1 cellular context compared by ENCODE assay signal in the genomic region with DNA sequence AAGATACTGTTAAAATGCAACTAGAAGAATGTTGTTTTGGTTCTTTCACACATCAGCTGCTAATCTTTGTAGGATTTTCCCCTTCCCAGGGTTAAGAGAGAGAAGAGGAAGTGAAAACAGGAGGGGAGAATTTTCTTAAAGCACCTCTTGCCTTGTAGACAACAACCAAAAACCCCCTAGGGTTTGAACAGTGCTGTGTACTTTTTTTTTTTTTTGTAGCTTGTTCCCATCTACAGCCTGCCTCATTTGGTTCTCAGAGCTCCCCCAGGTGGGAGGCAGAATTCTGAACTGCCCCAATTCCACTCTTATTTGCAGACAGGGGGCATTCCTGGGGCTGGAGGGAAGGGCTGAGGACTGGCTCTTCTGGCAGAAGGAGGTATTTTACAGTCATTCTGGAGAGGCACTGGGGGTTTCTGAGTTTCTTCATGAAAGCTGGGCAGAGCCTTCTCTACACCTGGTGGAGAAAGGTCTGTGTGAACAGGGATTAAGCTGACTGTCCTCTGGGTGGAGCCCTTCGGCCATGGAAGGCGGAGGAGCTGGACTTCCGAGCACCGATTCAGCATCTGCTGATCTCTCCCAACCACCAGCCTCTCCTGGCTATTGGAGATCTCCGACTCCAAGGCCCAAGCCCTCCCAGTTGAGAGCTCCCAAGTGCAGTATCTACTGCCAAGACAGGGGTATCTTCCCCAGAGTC.
TF ChIP-seq lines count a peak whose summit lies in the region.

No MANE protein-coding gene starts in this region.

TF ChIP-seq in HepG2, 621 proteins besides CTCF, POLR2A, EP300 and RAD21 (continued from another document and continues in another):
- TF ChIP-seq, protein P1, sequence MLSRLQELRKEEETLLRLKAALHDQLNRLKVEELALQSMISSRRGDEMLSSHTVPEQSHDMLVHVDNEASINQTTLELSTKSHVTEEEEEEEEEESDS (CRISPR knock-in tag; IDR thresholded peaks at IDR 0.05; ENCODE audit: borderline replicate concordance): no peak
- TF ChIP-seq, protein P2, sequence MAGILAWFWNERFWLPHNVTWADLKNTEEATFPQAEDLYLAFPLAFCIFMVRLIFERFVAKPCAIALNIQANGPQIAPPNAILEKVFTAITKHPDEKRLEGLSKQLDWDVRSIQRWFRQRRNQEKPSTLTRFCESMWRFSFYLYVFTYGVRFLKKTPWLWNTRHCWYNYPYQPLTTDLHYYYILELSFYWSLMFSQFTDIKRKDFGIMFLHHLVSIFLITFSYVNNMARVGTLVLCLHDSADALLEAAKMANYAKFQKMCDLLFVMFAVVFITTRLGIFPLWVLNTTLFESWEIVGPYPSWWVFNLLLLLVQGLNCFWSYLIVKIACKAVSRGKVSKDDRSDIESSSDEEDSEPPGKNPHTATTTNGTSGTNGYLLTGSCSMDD (CRISPR knock-in tag; IDR thresholded peaks at IDR 0.05): no peak
- TF ChIP-seq PCBP1 (IDR thresholded peaks at IDR 0.05; ENCODE audit: borderline replicate concordance, low read depth, low read length) (no peak), TAF1 (CRISPR knock-in tag; IDR thresholded peaks at IDR 0.05) (no peak), HOXA9 (CRISPR knock-in tag; IDR thresholded peaks at IDR 0.05; ENCODE audit: borderline replicate concordance) (no peak), MEF2D (CRISPR knock-in tag; IDR thresholded peaks at IDR 0.05) (no peak), HES4 (CRISPR knock-in tag; IDR thresholded peaks at IDR 0.05; ENCODE audit: borderline replicate concordance) (no peak), THAP11 (CRISPR knock-in tag; IDR thresholded peaks at IDR 0.05) (0 out of 2 replicates have a peak, but pooled peaks have one; percentile 39), ZKSCAN8 (CRISPR knock-in tag; IDR thresholded peaks at IDR 0.05; ENCODE audit: borderline replicate concordance) (no peak), ZNF510 (CRISPR knock-in tag; IDR thresholded peaks at IDR 0.05; ENCODE audit: low read depth) (no peak), TOPORS (CRISPR knock-in tag; IDR thresholded peaks at IDR 0.05) (no peak), SMAD3 (CRISPR knock-in tag; IDR thresholded peaks at IDR 0.05) (0 out of 2 replicates have a peak, but pooled peaks have one; percentile 22), ZNF614 (CRISPR knock-in tag; IDR thresholded peaks at IDR 0.05; ENCODE audit: borderline replicate concordance) (peak; percentile 41; the same call in 1 of the 2 replicates), ATF7-NPFF (CRISPR knock-in tag; IDR thresholded peaks at IDR 0.05; ENCODE audit: low read depth) (no peak), ZSCAN29 (CRISPR knock-in tag; conservative IDR thresholded peaks at IDR 0.05) (peak; percentile 90), ZNF263 (CRISPR knock-in tag; IDR thresholded peaks at IDR 0.05) (peak; percentile 63; the same call in 1 of the 2 replicates), ZNF75D (CRISPR knock-in tag; IDR thresholded peaks at IDR 0.05; ENCODE audit: borderline replicate concordance) (no peak), MTA1 (CRISPR knock-in tag; IDR thresholded peaks at IDR 0.05; ENCODE audit: borderline replicate concordance) (no peak), ERF (CRISPR knock-in tag; IDR thresholded peaks at IDR 0.05) (0 out of 2 replicates have a peak, but pooled peaks have one; percentile 32), CAMTA2 (CRISPR knock-in tag; IDR thresholded peaks at IDR 0.05; ENCODE audit: borderline replicate concordance) (0 out of 2 replicates have a peak, but pooled peaks have one; percentile 37), POLR2G (IDR thresholded peaks at IDR 0.05; ENCODE audit: low read depth, low read length) (no peak), ZNF121 (CRISPR knock-in tag; IDR thresholded peaks at IDR 0.05) (no peak), RELA (CRISPR knock-in tag; IDR thresholded peaks at IDR 0.05) (no peak), ZNF747 (CRISPR knock-in tag; IDR thresholded peaks at IDR 0.05; ENCODE audit: borderline replicate concordance) (no peak), ZNF331 (CRISPR knock-in tag; IDR thresholded peaks at IDR 0.05) (peak; percentile 51; the same call in 1 of the 2 replicates), GATA4 (IDR thresholded peaks at IDR 0.05; ENCODE audit: borderline replicate concordance, low read depth) (no peak), PLRG1 (conservative IDR thresholded peaks at IDR 0.05) (no peak)
- TF ChIP-seq, protein P3, sequence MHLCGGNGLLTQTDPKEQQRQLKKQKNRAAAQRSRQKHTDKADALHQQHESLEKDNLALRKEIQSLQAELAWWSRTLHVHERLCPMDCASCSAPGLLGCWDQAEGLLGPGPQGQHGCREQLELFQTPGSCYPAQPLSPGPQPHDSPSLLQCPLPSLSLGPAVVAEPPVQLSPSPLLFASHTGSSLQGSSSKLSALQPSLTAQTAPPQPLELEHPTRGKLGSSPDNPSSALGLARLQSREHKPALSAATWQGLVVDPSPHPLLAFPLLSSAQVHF (CRISPR knock-in tag; IDR thresholded peaks at IDR 0.05): no peak
- TF ChIP-seq, protein P4, sequence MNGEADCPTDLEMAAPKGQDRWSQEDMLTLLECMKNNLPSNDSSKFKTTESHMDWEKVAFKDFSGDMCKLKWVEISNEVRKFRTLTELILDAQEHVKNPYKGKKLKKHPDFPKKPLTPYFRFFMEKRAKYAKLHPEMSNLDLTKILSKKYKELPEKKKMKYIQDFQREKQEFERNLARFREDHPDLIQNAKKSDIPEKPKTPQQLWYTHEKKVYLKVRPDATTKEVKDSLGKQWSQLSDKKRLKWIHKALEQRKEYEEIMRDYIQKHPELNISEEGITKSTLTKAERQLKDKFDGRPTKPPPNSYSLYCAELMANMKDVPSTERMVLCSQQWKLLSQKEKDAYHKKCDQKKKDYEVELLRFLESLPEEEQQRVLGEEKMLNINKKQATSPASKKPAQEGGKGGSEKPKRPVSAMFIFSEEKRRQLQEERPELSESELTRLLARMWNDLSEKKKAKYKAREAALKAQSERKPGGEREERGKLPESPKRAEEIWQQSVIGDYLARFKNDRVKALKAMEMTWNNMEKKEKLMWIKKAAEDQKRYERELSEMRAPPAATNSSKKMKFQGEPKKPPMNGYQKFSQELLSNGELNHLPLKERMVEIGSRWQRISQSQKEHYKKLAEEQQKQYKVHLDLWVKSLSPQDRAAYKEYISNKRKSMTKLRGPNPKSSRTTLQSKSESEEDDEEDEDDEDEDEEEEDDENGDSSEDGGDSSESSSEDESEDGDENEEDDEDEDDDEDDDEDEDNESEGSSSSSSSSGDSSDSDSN (CRISPR knock-in tag; IDR thresholded peaks at IDR 0.05): no peak
- TF ChIP-seq, protein P5, sequence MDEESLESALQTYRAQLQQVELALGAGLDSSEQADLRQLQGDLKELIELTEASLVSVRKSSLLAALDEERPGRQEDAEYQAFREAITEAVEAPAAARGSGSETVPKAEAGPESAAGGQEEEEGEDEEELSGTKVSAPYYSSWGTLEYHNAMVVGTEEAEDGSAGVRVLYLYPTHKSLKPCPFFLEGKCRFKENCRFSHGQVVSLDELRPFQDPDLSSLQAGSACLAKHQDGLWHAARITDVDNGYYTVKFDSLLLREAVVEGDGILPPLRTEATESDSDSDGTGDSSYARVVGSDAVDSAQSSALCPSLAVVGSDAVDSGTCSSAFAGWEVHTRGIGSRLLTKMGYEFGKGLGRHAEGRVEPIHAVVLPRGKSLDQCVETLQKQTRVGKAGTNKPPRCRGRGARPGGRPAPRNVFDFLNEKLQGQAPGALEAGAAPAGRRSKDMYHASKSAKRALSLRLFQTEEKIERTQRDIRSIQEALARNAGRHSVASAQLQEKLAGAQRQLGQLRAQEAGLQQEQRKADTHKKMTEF (CRISPR knock-in tag; IDR thresholded peaks at IDR 0.05): no peak
- TF ChIP-seq, protein P6, sequence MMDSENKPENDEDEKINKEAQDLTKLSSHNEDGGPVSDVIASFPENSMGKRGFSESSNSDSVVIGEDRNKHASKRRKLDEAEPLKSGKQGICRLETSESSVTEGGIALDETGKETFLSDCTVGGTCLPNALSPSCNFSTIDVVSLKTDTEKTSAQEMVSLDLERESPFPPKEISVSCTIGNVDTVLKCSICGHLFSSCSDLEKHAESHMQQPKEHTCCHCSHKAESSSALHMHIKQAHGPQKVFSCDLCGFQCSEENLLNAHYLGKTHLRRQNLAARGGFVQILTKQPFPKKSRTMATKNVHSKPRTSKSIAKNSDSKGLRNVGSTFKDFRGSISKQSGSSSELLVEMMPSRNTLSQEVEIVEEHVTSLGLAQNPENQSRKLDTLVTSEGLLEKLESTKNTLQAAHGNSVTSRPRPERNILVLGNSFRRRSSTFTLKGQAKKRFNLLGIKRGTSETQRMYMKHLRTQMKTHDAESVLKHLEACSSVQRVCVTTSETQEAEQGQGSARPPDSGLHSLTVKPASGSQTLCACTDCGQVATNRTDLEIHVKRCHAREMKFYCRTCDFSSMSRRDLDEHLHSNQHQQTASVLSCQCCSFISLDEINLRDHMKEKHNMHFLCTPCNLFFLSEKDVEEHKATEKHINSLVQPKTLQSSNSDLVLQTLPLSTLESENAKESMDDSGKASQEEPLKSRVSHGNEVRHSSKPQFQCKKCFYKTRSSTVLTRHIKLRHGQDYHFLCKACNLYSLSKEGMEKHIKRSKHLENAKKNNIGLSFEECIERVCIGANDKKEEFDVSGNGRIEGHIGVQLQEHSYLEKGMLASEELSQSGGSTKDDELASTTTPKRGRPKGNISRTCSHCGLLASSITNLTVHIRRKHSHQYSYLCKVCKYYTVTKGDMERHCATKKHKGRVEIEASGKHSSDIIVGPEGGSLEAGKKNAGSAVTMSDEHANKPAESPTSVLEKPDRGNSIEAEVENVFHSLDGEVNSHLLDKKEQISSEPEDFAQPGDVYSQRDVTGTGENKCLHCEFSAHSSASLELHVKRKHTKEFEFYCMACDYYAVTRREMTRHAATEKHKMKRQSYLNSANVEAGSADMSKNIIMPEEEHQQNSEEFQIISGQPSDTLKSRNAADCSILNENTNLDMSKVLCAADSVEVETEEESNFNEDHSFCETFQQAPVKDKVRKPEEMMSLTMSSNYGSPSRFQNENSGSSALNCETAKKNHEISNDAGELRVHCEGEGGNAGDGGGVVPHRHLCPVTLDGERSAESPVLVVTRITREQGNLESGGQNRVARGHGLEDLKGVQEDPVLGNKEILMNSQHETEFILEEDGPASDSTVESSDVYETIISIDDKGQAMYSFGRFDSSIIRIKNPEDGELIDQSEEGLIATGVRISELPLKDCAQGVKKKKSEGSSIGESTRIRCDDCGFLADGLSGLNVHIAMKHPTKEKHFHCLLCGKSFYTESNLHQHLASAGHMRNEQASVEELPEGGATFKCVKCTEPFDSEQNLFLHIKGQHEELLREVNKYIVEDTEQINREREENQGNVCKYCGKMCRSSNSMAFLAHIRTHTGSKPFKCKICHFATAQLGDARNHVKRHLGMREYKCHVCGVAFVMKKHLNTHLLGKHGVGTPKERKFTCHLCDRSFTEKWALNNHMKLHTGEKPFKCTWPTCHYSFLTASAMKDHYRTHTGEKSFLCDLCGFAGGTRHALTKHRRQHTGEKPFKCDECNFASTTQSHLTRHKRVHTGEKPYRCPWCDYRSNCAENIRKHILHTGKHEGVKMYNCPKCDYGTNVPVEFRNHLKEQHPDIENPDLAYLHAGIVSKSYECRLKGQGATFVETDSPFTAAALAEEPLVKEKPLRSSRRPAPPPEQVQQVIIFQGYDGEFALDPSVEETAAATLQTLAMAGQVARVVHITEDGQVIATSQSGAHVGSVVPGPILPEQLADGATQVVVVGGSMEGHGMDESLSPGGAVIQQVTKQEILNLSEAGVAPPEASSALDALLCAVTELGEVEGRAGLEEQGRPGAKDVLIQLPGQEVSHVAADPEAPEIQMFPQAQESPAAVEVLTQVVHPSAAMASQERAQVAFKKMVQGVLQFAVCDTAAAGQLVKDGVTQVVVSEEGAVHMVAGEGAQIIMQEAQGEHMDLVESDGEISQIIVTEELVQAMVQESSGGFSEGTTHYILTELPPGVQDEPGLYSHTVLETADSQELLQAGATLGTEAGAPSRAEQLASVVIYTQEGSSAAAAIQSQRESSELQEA (CRISPR knock-in tag; IDR thresholded peaks at IDR 0.05; ENCODE audit: not compliant biosample characterization): no peak
- TF ChIP-seq, protein P7, sequence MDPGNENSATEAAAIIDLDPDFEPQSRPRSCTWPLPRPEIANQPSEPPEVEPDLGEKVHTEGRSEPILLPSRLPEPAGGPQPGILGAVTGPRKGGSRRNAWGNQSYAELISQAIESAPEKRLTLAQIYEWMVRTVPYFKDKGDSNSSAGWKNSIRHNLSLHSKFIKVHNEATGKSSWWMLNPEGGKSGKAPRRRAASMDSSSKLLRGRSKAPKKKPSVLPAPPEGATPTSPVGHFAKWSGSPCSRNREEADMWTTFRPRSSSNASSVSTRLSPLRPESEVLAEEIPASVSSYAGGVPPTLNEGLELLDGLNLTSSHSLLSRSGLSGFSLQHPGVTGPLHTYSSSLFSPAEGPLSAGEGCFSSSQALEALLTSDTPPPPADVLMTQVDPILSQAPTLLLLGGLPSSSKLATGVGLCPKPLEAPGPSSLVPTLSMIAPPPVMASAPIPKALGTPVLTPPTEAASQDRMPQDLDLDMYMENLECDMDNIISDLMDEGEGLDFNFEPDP (CRISPR knock-in tag; conservative IDR thresholded peaks at IDR 0.05): 0 out of 2 replicates have a peak, but pooled peaks have one; percentile 68
- TF ChIP-seq, protein P8, sequence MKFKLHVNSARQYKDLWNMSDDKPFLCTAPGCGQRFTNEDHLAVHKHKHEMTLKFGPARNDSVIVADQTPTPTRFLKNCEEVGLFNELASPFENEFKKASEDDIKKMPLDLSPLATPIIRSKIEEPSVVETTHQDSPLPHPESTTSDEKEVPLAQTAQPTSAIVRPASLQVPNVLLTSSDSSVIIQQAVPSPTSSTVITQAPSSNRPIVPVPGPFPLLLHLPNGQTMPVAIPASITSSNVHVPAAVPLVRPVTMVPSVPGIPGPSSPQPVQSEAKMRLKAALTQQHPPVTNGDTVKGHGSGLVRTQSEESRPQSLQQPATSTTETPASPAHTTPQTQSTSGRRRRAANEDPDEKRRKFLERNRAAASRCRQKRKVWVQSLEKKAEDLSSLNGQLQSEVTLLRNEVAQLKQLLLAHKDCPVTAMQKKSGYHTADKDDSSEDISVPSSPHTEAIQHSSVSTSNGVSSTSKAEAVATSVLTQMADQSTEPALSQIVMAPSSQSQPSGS (CRISPR knock-in tag; IDR thresholded peaks at IDR 0.05): peak; percentile 53; the same call in 1 of the 2 replicates
- TF ChIP-seq, protein P9, sequence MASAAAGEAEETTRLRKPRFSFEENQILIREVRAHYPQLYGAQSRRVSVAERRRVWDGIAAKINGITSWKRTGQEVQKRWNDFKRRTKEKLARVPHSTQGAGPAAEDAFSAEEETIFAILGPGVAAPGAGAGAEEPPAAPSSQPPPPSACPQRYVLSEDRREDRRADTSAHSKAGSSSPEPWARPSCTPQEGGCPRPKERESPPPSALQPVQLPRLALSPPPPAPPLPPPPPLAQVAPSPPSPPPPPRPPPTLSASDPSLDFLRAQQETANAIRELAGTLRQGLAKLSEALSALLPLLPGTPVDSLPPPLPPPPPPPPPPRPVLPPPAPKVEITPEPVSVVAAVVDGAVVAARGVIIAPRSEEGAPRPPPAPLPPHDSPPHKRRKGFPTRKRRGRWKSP (CRISPR knock-in tag; IDR thresholded peaks at IDR 0.05): no peak
- TF ChIP-seq, protein P10, sequence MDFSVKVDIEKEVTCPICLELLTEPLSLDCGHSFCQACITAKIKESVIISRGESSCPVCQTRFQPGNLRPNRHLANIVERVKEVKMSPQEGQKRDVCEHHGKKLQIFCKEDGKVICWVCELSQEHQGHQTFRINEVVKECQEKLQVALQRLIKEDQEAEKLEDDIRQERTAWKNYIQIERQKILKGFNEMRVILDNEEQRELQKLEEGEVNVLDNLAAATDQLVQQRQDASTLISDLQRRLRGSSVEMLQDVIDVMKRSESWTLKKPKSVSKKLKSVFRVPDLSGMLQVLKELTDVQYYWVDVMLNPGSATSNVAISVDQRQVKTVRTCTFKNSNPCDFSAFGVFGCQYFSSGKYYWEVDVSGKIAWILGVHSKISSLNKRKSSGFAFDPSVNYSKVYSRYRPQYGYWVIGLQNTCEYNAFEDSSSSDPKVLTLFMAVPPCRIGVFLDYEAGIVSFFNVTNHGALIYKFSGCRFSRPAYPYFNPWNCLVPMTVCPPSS (IDR thresholded peaks at IDR 0.05): no peak
